8 cellular contexts compared by ENCODE assay signal in the genomic region with DNA sequence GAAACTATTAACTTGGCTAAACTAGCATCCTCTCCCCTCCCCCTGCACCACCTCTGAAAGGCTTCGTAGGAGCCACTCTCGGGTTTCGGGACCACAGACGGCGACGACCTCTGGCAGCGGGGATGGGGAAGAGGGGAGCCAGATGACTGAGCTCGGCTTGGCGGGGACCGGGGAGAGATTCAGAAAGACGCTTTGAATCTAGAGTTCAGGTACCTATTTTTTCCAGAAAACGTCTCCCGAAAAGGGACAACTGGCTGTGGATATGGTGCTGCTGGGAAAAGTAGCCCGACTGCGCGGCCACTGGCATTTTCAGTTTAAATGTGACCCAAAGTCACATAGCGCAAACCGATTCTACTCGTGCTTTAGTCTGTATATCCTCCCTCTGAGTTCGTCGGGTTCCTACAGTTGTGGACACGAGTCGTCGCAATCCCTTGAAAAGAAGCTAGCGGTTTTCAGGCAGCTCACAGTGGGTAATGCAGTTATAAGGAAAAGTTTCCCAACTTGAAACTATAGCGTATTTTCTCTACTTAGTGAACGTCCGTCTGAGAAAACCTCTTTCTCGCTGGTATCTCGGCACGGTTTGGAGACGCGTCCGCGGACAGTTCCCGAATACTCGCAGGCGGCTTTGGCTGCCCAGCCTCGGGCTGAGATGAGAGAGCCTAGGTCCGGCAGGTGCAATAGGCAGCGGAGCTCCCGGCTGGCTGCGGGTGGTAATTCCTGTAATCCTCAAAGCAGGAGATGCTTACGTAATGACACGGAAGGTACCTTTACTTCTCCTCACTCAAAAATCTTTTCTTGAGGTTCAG. TPM values are rescaled to one million over a fixed set of nuclear protein-coding genes. Genes with fewer than 3 reads are reported as not detected.
DNase-seq lines count a peak whose midpoint lies in the region; ATAC-seq and TF ChIP-seq lines count a peak whose summit lies in the region.

No MANE protein-coding gene starts in this region.

- H2AFZ ChIP-seq in OCI-LY7 (ENCODE audit: low read length): no peak overlapping the region

- H3K27ac ChIP-seq in OCI-LY7 (ENCODE audit: low read depth, low read length, poor library complexity, severe bottlenecking): no peak overlapping the region
- H3K27ac ChIP-seq in lung (ENCODE audit: low read depth in 1 of 2, low read length in 1 of 2): peak overlapping the region; percentile 70 to 86
- H3K27ac ChIP-seq in thoracic aorta: peak overlapping the region; percentile 83 to 93

- H3K9ac ChIP-seq in endocrine pancreas (ENCODE audit: control insufficient read depth, insufficient read depth, low read length): peak overlapping the region; percentile 99

- DNase-seq in NCI-H2081 (lab: John Stamatoyannopoulos, UW) (peak; percentile 6 to 38), NCI-H2081 treated with DMSO at 0.1 percent for 48 hours (lab: John Stamatoyannopoulos, UW) (no peak), OCI-LY7 (ENCODE audit: low spot score) (no peak), lung (ENCODE audit: low spot score) (peak; percentile 64), thoracic aorta (ENCODE audit: low spot score) (no peak), GF-D8 (lab: John Stamatoyannopoulos, UW) (no peak)

- H3K36me3 ChIP-seq in OCI-LY7 (ENCODE audit: insufficient read depth, low read length) (no peaks in the 10 kb centered on the region), endocrine pancreas (ENCODE audit: control insufficient read depth, insufficient read depth, low read length) (no peaks in the 10 kb centered on the region), lung (ENCODE audit: control insufficient read depth in 2 of 2, insufficient read depth in 2 of 2, low read length in 2 of 2) (no peaks in the 10 kb centered on the region), thoracic aorta (no peaks in the 10 kb centered on the region)

- WGBS in lung, 2 donors: 2% methylated on average over 45 of the region's 45 CpGs

- H3K4me3 ChIP-seq in OCI-LY7 (ENCODE audit: low read depth, low read length, poor library complexity, severe bottlenecking) (no peak overlapping the region), endocrine pancreas (ENCODE audit: control insufficient read depth, insufficient read depth, low read length) (peak overlapping the region; percentile 94), lung (peak overlapping the region; percentile 62), thoracic aorta (peak overlapping the region; percentile 85)

- H3K79me2 ChIP-seq in OCI-LY7 (ENCODE audit: insufficient read depth, low read depth, low read length): no peaks in the 10 kb centered on the region

- CTCF ChIA-PET in OCI-LY7 (lab: Charles Lee; ENCODE audit: unreplicated experiment): no interaction called here

- H3K4me2 ChIP-seq in OCI-LY7 (ENCODE audit: low read length): peak overlapping the region; percentile 9; the same call in 1 of the 2 replicates

- H3K9me2 ChIP-seq in OCI-LY7 (ENCODE audit: insufficient read depth, low read length): no peaks in the 10 kb centered on the region

- no peaks in the 10 kb centered on the region for H3K4me1 ChIP-seq in OCI-LY7 (ENCODE audit: insufficient read depth, low read length, poor library complexity, severe bottlenecking)
- peaks cover 24% of the 10 kb centered on the region for H3K4me1 ChIP-seq in endocrine pancreas (ENCODE audit: control insufficient read depth, insufficient read depth, low read length)
- peaks cover 0 to 5% of the 10 kb centered on the region in 2 donors for H3K4me1 ChIP-seq in lung (ENCODE audit: control insufficient read depth in 2 of 2, insufficient read depth in 2 of 2, low read length in 2 of 2)
- peaks cover 7 to 24% of the 10 kb centered on the region in 2 donors for H3K4me1 ChIP-seq in thoracic aorta (ENCODE audit: control insufficient read depth in 1 of 2, low read depth in 2 of 2)

- intact Hi-C loops in OCI-LY7 (cut with micrococcal nuclease; ENCODE audit: unreplicated experiment): no loop called here

- H4K20me1 ChIP-seq in OCI-LY7 (ENCODE audit: insufficient read depth, low read length): no peaks in the 10 kb centered on the region

- H3K9me3 ChIP-seq in OCI-LY7 (ENCODE audit: low read length): no peaks in the 10 kb centered on the region
- H3K9me3 ChIP-seq in endocrine pancreas (ENCODE audit: control insufficient read depth, low read length): no peaks in the 10 kb centered on the region
- H3K9me3 ChIP-seq in lung (ENCODE audit: control insufficient read depth in 2 of 2, insufficient read depth in 1 of 2, low read length in 1 of 2): no peaks in the 10 kb centered on the region
- H3K9me3 ChIP-seq in thoracic aorta: no peaks in the 10 kb centered on the region

- no TSS peak for BruUV-seq in OCI-LY7 (replicated peaks; lab: Mats Ljungman, UMichigan)

- TF ChIP-seq CTCF in OCI-LY7 (conservative IDR thresholded peaks at IDR 0.05; ENCODE audit: low read length) (no peak), lung (IDR thresholded peaks at IDR 0.05; ENCODE audit: control extremely low read depth, extremely low read depth) (no peak), thoracic aorta (IDR thresholded peaks at IDR 0.05) (no peak)

- H3K27me3 ChIP-seq in endocrine pancreas (ENCODE audit: control insufficient read depth, insufficient read depth, low read length): no peaks in the 10 kb centered on the region
- H3K27me3 ChIP-seq in lung (ENCODE audit: control insufficient read depth, insufficient read depth): no peaks in the 10 kb centered on the region
- H3K27me3 ChIP-seq in thoracic aorta (replicated peaks; ENCODE audit: insufficient read depth): no peaks in the 10 kb centered on the region

- ATAC-seq in lung (ENCODE audit: insufficient read depth, low FRiP score) (peak; percentile 36), thoracic aorta (ENCODE audit: insufficient number of reproducible peaks, low FRiP score, low read depth) (peak; percentile 29), GM21423 (IDR thresholded peaks at IDR 0.05; ENCODE audit: unreplicated experiment) (no peak)

- POLR2A ChIA-PET in OCI-LY7 (lab: Charles Lee): interaction anchor here (1.4 kb wide), 1 partner anchor 10 kb away, joined by 4 read pairs; no protein-coding TSS in a partner anchor

RNA-seq across cellular contexts. Expression of gene PARM1, which starts 1.3 kb away (rescaled TPM):
- total RNA-seq in OCI-LY7 (2014; rRNA removed; shearing (Covaris generic)): not detected in 2 replicates
- not detected in 2 replicates for total RNA-seq in OCI-LY7 (2022)
- 100 to 1,000 TPM in 1 of 2 donors, 10 to 100 TPM in 1; 53.6 to 101 TPM for total RNA-seq in lung
- polyA plus RNA-seq in lung: 10 to 100 TPM; 25.4 to 27.5 TPM
- total RNA-seq in thoracic aorta: 100 to 1,000 TPM; 127 to 263 TPM

Comparison
In these comparisons a context has a peak if more than half of its experiments do, and no peak if none do; other contexts are left out.
1. DNase-seq: peak in NCI-H2081 (2 of 2) and lung (single experiment); none in NCI-H2081 treated with DMSO at 0.1 percent for 48 hours (single experiment), OCI-LY7 (single experiment), thoracic aorta (single experiment) and GF-D8 (single experiment).
2. RNA of gene PARM1, which starts 1.3 kb away (total RNA-seq): 127 to 263 TPM in thoracic aorta and 53.6 to 101 TPM in lung; not detected in OCI-LY7; every median in the first group is over 10 times any median in the second.